In genomic region chr14:77111021-77111420, GRCh38 we compare ENCODE assay signal across 13 cellular contexts. TPM values are rescaled to one million over a fixed set of nuclear protein-coding genes. Genes with fewer than 3 reads are reported as not detected.
A peak's percentile ranks its signal among the peaks of the same experiment; 100 is the strongest.
DNase-seq lines count a peak whose midpoint lies in the region; ATAC-seq, FAIRE-seq and TF ChIP-seq lines count a peak whose summit lies in the region.
"Had no signal": no experiment of that assay in that cellular context is flagged by ENCODE, and none has a peak within 500 bp of the region (broad histone marks: within the 10 kb centered on the region; RNA-seq: fewer than 3 reads in every experiment).

No MANE protein-coding gene starts in this region.

- no peak overlapping the region for H2AFZ ChIP-seq in astrocyte (ENCODE audit: low read depth, low read length)

- H3K27me3 Mint-ChIP-seq in astrocyte (ENCODE audit: low read depth, unreplicated experiment) (no peaks in the 10 kb centered on the region), nephron progenitor cell (ENCODE audit: low read depth, poor library complexity) (no peaks in the 10 kb centered on the region)

- FAIRE-seq in astrocyte (lab: Jason Lieb, UNC): no peak
- FAIRE-seq: pancreas had no signal

- no peak overlapping the region for H3K9ac ChIP-seq in astrocyte (ENCODE audit: low read length)

- no peak for TF ChIP-seq EP300 in gastroesophageal sphincter (IDR thresholded peaks at IDR 0.05)
- no peak for TF ChIP-seq EP300 in upper lobe of left lung (IDR thresholded peaks at IDR 0.05)

- H4K20me1 ChIP-seq in astrocyte (ENCODE audit: insufficient read depth, low read length): no peaks in the 10 kb centered on the region

- WGBS in gastroesophageal sphincter (ENCODE audit: low coverage in 1 of 2), 2 donors: 19 to 24% methylated on average over 4 to 5 of the region's 5 CpGs
- WGBS in upper lobe of left lung, 2 donors: 43 to 55% methylated on average over 5 of the region's 5 CpGs

- H3K9me3 ChIP-seq in astrocyte (ENCODE audit: insufficient read depth, low read depth, low read length) (no peaks in the 10 kb centered on the region), gastroesophageal sphincter (no peaks in the 10 kb centered on the region), upper lobe of left lung (no peaks in the 10 kb centered on the region)
- H3K9me3 ChIP-seq: pancreas had no signal

- H3K4me1 Mint-ChIP-seq in astrocyte (ENCODE audit: low read depth, unreplicated experiment) (peaks cover 14% of the 10 kb centered on the region), nephron progenitor cell (peaks cover 11% of the 10 kb centered on the region)

- H3K36me3 ChIP-seq in astrocyte (ENCODE audit: insufficient read depth, low read length): peaks cover 11% of the 10 kb centered on the region
- H3K36me3 ChIP-seq in gastroesophageal sphincter: peaks cover 0 to 87% of the 10 kb centered on the region in 2 donors
- peaks cover 7 to 87% (median 31%) of the 10 kb centered on the region in 4 donors for H3K36me3 ChIP-seq in upper lobe of left lung

- H3K4me1 ChIP-seq in astrocyte (ENCODE audit: insufficient read depth, low read length) (peaks cover 4% of the 10 kb centered on the region), gastroesophageal sphincter (peaks cover 3 to 60% (median 11%) of the 10 kb centered on the region in 3 donors), upper lobe of left lung (peaks cover 11 to 21% (median 15%) of the 10 kb centered on the region in 4 donors)
- H3K4me1 ChIP-seq: pancreas had no signal

- peak overlapping the region; percentile 36 for H3K4me3 Mint-ChIP-seq in astrocyte (ENCODE audit: unreplicated experiment)
- H3K4me3 Mint-ChIP-seq in nephron progenitor cell: no peak overlapping the region

- no peak for TF ChIP-seq POLR2A in gastroesophageal sphincter (IDR thresholded peaks at IDR 0.05)
- TF ChIP-seq POLR2A in upper lobe of left lung (IDR thresholded peaks at IDR 0.05): no peak

- H3K27ac Mint-ChIP-seq in astrocyte (ENCODE audit: unreplicated experiment) (peak overlapping the region; percentile 97), nephron progenitor cell (peak overlapping the region; percentile 93)

- TF ChIP-seq CTCF in astrocyte (IDR thresholded peaks at IDR 0.05; ENCODE audit: insufficient read depth, low read depth, low read length) (no peak), gastroesophageal sphincter (IDR thresholded peaks at IDR 0.05) (no peak), nephron progenitor cell (IDR thresholded peaks at IDR 0.05) (no peak), upper lobe of left lung (IDR thresholded peaks at IDR 0.05) (no peak)

- DNase-seq in astrocyte (ENCODE audit: low read depth) (peak; percentile 20), nephron progenitor cell (no peak), upper lobe of left lung (no peak), NCI-H69 (lab: John Stamatoyannopoulos, UW) (no peak)
- DNase-seq in activated CD4-positive, CD25-positive, alpha-beta regulatory T cell (lab: John Stamatoyannopoulos, UW): no peak
- no peak for DNase-seq in activated CD4-positive, alpha-beta T cell treated with anti-CD3 and anti-CD28 coated beads for 4 hours
- DNase-seq: EL; KBM-7; NCI-H446; pancreas; stimulated activated CD8-positive, alpha-beta memory T cell treated with anti-CD3 and anti-CD28 coated beads, Interleukin-4, amount 100 ng/mL, for 48 hours; T-helper 1 cell had no signal

- H3K27ac ChIP-seq in astrocyte (ENCODE audit: low read depth, low read length): no peak overlapping the region
- H3K27ac ChIP-seq in gastroesophageal sphincter: peak overlapping the region; percentile 57 to 73 (median 65)
- H3K27ac ChIP-seq in upper lobe of left lung: peak overlapping the region; percentile 50 to 82 (median 69)

- H3K36me3 Mint-ChIP-seq in astrocyte (ENCODE audit: low read depth, unreplicated experiment) (peaks cover 9% of the 10 kb centered on the region), nephron progenitor cell (ENCODE audit: low read depth) (peaks cover 57% of the 10 kb centered on the region)

- no peaks in the 10 kb centered on the region for H3K27me3 ChIP-seq in astrocyte (ENCODE audit: insufficient read depth, low read length)
- H3K27me3 ChIP-seq in gastroesophageal sphincter: no peaks in the 10 kb centered on the region
- H3K27me3 ChIP-seq in upper lobe of left lung: no peaks in the 10 kb centered on the region
- H3K27me3 ChIP-seq: pancreas had no signal

- H3K9me3 Mint-ChIP-seq in astrocyte (ENCODE audit: unreplicated experiment) (no peaks in the 10 kb centered on the region), nephron progenitor cell (no peaks in the 10 kb centered on the region)

- H3K4me2 ChIP-seq in astrocyte (ENCODE audit: low read length): peak overlapping the region; percentile 47

- no peak overlapping the region for H3K4me3 ChIP-seq in astrocyte (ENCODE audit: insufficient read depth, low read depth, low read length)
- H3K4me3 ChIP-seq in gastroesophageal sphincter: no peak overlapping the region
- no peak overlapping the region for H3K4me3 ChIP-seq in upper lobe of left lung
- H3K4me3 ChIP-seq: pancreas had no signal

- no peaks in the 10 kb centered on the region for H3K79me2 ChIP-seq in astrocyte (ENCODE audit: insufficient read depth, low read length)

- ATAC-seq in gastroesophageal sphincter: peak; percentile 42
- ATAC-seq in upper lobe of left lung (ENCODE audit: low FRiP score in 2 of 2): peak; percentile 38 to 59

RNA-seq across cellular contexts. Expression of gene CIPC, which starts 13.0 kb away (rescaled TPM):
- total RNA-seq in astrocyte: 16.7 and 20.2 TPM in 2 replicates
- total RNA-seq in gastroesophageal sphincter: 10 to 100 TPM; 49.0 to 74.1 (median 60.4) TPM
- 10 to 100 TPM; 25.1 to 42.4 (median 32.7) TPM for total RNA-seq in upper lobe of left lung

RNA-seq across cellular contexts. Expression of gene ZDHHC22, which starts 30.6 kb away (rescaled TPM):
- 0.50 and 0.52 TPM in 2 replicates for total RNA-seq in astrocyte
- total RNA-seq in gastroesophageal sphincter: under 1 TPM in 2 of 4 donors, not detected in 2; 0.12 to 0.40 TPM
- under 1 TPM in 1 of 6 donors, not detected in 5; 0.06 TPM for total RNA-seq in upper lobe of left lung
